In the genomic region with DNA sequence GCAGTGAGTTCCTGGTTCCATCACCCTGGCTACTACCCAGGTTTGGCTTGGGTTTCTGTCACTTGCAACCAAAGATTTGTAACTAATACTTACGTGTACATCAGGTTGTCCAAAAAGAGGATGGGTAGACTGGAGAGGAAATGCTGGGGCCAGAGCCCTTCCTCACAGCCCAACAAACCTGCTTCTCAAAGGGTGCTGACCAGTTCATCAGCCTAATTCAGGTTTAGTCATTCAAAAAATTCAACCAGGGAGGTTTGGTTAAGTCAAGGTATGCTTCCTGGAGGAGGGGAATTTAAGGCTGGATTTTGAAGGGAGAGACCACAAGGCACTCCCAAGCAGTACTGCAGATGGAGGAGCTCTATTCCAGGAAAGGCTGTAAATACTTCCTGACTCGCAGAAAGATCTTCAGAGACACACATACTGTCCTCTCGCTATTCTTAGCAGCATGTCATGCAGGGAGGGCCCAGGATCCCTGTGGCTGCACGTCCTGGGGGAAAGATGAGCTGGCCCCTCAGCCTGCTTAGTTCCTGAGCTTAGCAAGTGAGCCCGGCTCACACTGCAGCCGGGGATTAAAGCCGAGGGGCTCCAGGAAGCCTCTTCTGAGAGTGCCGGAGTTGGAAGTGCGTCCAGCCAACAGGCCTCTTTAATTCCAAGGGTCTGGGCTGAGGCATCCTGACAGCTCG, we compare ENCODE assay signal across 17 cellular contexts. TPM values are rescaled to one million over a fixed set of nuclear protein-coding genes. Genes with fewer than 3 reads are reported as not detected.
DNase-seq lines count a peak whose midpoint lies in the region; ATAC-seq and TF ChIP-seq lines count a peak whose summit lies in the region.
"Had no signal": no experiment of that assay in that cellular context is flagged by ENCODE, and none has a peak within 500 bp of the region (broad histone marks: within the 10 kb centered on the region; RNA-seq: fewer than 3 reads in every experiment).

No MANE protein-coding gene starts in this region.

- no peaks in the 10 kb centered on the region; the same call in 1 of the 2 replicates for H3K9me3 ChIP-seq in SJCRH30 (replicated peaks)
- H3K9me3 ChIP-seq in gastrocnemius medialis = no peaks in the 10 kb centered on the region

- no peaks in the 10 kb centered on the region for H3K79me2 ChIP-seq in GM23338 (replicated peaks; ENCODE audit: insufficient read depth)

- peak overlapping the region; percentile 56; the same call in 1 of the 2 replicates for H2AFZ ChIP-seq in GM23338

- DNase-seq in GM23338 (ENCODE audit: low spot score) = no peak
- peak; percentile 29 to 54 for DNase-seq in SJCRH30
- DNase-seq in foreskin keratinocyte = peak in 1 of 2 donors; percentile 16
- DNase-seq in gastrocnemius medialis = peak; percentile 90 to 95
- DNase-seq in NCI-H2107 (lab: John Stamatoyannopoulos, UW) = no peak
- no peak for DNase-seq in DMS79 (lab: John Stamatoyannopoulos, UW)
- DNase-seq: activated CD4-positive, alpha-beta T cell treated with anti-CD3 and anti-CD28 coated beads, Interleukin-2, amount 50 U/mL, for 48 hours; amniotic stem cell; hippocampal formation; NCI-H1436 treated with DMSO at 0.1 percent for 48 hours; NCI-H446; stimulated activated CD4-positive, alpha-beta T cell treated with anti-CD3 and anti-CD28 coated beads, Interleukin-15, amount 100 ng/mL, for 24 hours had no signal

- H3K9me2 ChIP-seq in GM23338 (ENCODE audit: insufficient read depth) = no peaks in the 10 kb centered on the region

- H3K27ac Mint-ChIP-seq in GM23338 = no peak overlapping the region
- H3K27ac Mint-ChIP-seq: activated T-helper 1 cell treated with anti-CD3 and anti-CD28 coated beads, Interleukin-12 subunit alpha, Interleukin-12 subunit beta, Interleukin-2, Interleukin-4 antibody, amounts not matched to agents 30 ng/mL and 10 ng/mL and 1 ng/mL, durations not matched to agents 14 hours and 24 hours and 36 hours had no signal

- peak; percentile 80 to 85 for TF ChIP-seq POLR2A in gastrocnemius medialis (IDR thresholded peaks at IDR 0.05)

- H3K4me3 ChIP-seq in GM23338 (no peak overlapping the region), SJCRH30 (peak overlapping the region; percentile 1; the same call in 1 of the 2 replicates), gastrocnemius medialis (peak overlapping the region in 2 of 4 donors; percentile 19 to 27)
- H3K4me3 ChIP-seq: BLaER1 treated with 17β-estradiol and CSF1 and Interleukin-3, amounts not matched to agents 10 nM and 100 nM; coronary artery; SK-N-MC had no signal

- peaks cover 4% of the 10 kb centered on the region; the same call in 2 of the 3 replicates for H3K36me3 Mint-ChIP-seq in GM23338 (ENCODE audit: low read depth)

- H4K20me1 ChIP-seq in GM23338 (replicated peaks; ENCODE audit: insufficient read depth) = no peaks in the 10 kb centered on the region
- H4K20me1 ChIP-seq: BLaER1 treated with 17β-estradiol and CSF1 and Interleukin-3, amounts not matched to agents 10 nM and 100 nM had no signal

- TF ChIP-seq CTCF in GM23338 (conservative IDR thresholded peaks at IDR 0.05; ENCODE audit: low read depth in 2 of 2) (no peak), foreskin keratinocyte (conservative IDR thresholded peaks at IDR 0.05) (no peak), gastrocnemius medialis (IDR thresholded peaks at IDR 0.05 in 4 of 5, conservative IDR thresholded peaks at IDR 0.05 in 1 of 5) (no peak)

- H3K27me3 ChIP-seq in GM23338 (ENCODE audit: insufficient read depth) = no peaks in the 10 kb centered on the region
- H3K27me3 ChIP-seq in SJCRH30 = no peaks in the 10 kb centered on the region
- no peaks in the 10 kb centered on the region for H3K27me3 ChIP-seq in foreskin keratinocyte
- H3K27me3 ChIP-seq in gastrocnemius medialis = no peaks in the 10 kb centered on the region
- H3K27me3 ChIP-seq: BLaER1 treated with 17β-estradiol and CSF1 and Interleukin-3, amounts not matched to agents 10 nM and 100 nM had no signal

- H3K4me3 Mint-ChIP-seq in GM23338 = no peak overlapping the region
- H3K4me3 Mint-ChIP-seq: activated T-helper 1 cell treated with anti-CD3 and anti-CD28 coated beads, Interleukin-12 subunit alpha, Interleukin-12 subunit beta, Interleukin-2, Interleukin-4 antibody, amounts not matched to agents 30 ng/mL and 10 ng/mL and 1 ng/mL, durations not matched to agents 14 hours and 24 hours and 36 hours had no signal

- H3K9me3 Mint-ChIP-seq in GM23338 = peaks cover 15% of the 10 kb centered on the region; the same call in 2 of the 3 replicates
- H3K9me3 Mint-ChIP-seq: activated T-helper 1 cell treated with anti-CD3 and anti-CD28 coated beads, Interleukin-12 subunit alpha, Interleukin-12 subunit beta, Interleukin-2, Interleukin-4 antibody, amounts not matched to agents 30 ng/mL and 10 ng/mL and 1 ng/mL, durations not matched to agents 14 hours and 24 hours and 36 hours had no signal

- H3K27ac ChIP-seq in GM23338 (ENCODE audit: low read depth) (no peak overlapping the region), SJCRH30 (no peak overlapping the region), foreskin keratinocyte (peak overlapping the region; percentile 29), gastrocnemius medialis (peak overlapping the region; percentile 89 to 99 (median 96))
- H3K27ac ChIP-seq: BLaER1 treated with 17β-estradiol and CSF1 and Interleukin-3, amounts not matched to agents 10 nM and 100 nM; coronary artery; SK-N-MC had no signal

- in situ Hi-C loops in gastrocnemius medialis (cut with MboI; ENCODE audit: low sequenced_read_pairs in 4 of 4) = no loop called here

- intact Hi-C loops in gastrocnemius medialis (cut with DNase I; ENCODE audit: low total_unique reads) = loop anchor here (2.0 to 5.0 kb wide), 2 partner anchors 72 to 265 kb away; no protein-coding TSS in a partner anchor

- H3K27me3 Mint-ChIP-seq in GM23338 (ENCODE audit: insufficient read depth, low read depth, poor library complexity) = no peaks in the 10 kb centered on the region

- no peaks in the 10 kb centered on the region for H3F3A ChIP-seq in GM23338 (replicated peaks; ENCODE audit: low read depth)

- no peaks in the 10 kb centered on the region for H3K4me1 Mint-ChIP-seq in GM23338

- H3K4me1 ChIP-seq in GM23338 (ENCODE audit: insufficient read depth) (no peaks in the 10 kb centered on the region), SJCRH30 (peaks cover 5% of the 10 kb centered on the region; the same call in 1 of the 2 replicates), foreskin keratinocyte (peaks cover 30% of the 10 kb centered on the region), gastrocnemius medialis (peaks cover 59 to 67% of the 10 kb centered on the region in 2 donors)

- H3K4me2 ChIP-seq in GM23338 = no peak overlapping the region

- H3K36me3 ChIP-seq in GM23338 (ENCODE audit: insufficient read depth) (no peaks in the 10 kb centered on the region), SJCRH30 (no peaks in the 10 kb centered on the region), gastrocnemius medialis (no peaks in the 10 kb centered on the region)
- H3K36me3 ChIP-seq: BLaER1 treated with 17β-estradiol and CSF1 and Interleukin-3, amounts not matched to agents 10 nM and 100 nM had no signal

- no peak; the same call in 2 of the 3 replicates for ATAC-seq in GM23338
- no peak for ATAC-seq in foreskin keratinocyte
- ATAC-seq in gastrocnemius medialis = peak; percentile 79 to 84
- ATAC-seq in HG03378 (IDR thresholded peaks at IDR 0.05; ENCODE audit: unreplicated experiment) = no peak

TF ChIP-seq in GM23338, 12 proteins besides CTCF, POLR2A, EP300 and RAD21 (continues in another document):
- TF ChIP-seq EZH2phosphoT487 (IDR thresholded peaks at IDR 0.05; ENCODE audit: unreplicated experiment) (no peak), ZNF114 (CRISPR knock-in tag; IDR thresholded peaks at IDR 0.05) (no peak)

RNA-seq across cellular contexts. Expression of a gene that starts 40.0 kb away (rescaled TPM):
- total RNA-seq in GM23338 (2014; rRNA removed; shearing (Covaris generic)) = 52.7 and 56.4 TPM in 2 replicates
- polyA plus RNA-seq in GM23338 (2016; fragmentation: Nextera tagmentation; extraction: Ambion mirVana) (30.0 and 30.1 TPM in 2 replicates), foreskin keratinocyte (29.4 and 31.0 TPM in 2 replicates)
- total RNA-seq in SJCRH30 (2014; rRNA removed; shearing (Covaris generic)) = 87.6 and 90.4 TPM in 2 replicates
- total RNA-seq in foreskin keratinocyte (30.6 and 30.8 TPM in 2 replicates), gastrocnemius medialis (1,000 to 10,000 TPM; 1,150 to 2,167 (median 1,736) TPM)

Comparison
In these comparisons a context has a peak if more than half of its experiments do, and no peak if none do; other contexts are left out.
1. ATAC-seq: peak in gastrocnemius medialis (2 of 2); none in GM23338 (single experiment), foreskin keratinocyte (single experiment) and HG03378 (single experiment).
2. DNase-seq: peak in SJCRH30 (2 of 2) and gastrocnemius medialis (2 of 2); none in GM23338 (single experiment), NCI-H2107 (single experiment) and DMS79 (single experiment).
3. H3K27ac ChIP-seq: peak in foreskin keratinocyte (single experiment) and gastrocnemius medialis (4 of 4); none in GM23338 (single experiment) and SJCRH30 (single experiment).
4. RNA of a gene that starts 40.0 kb away (total RNA-seq): 1,150 to 2,167 TPM in gastrocnemius medialis; 87.6 to 90.4 TPM in SJCRH30, 52.7 to 56.4 TPM in GM23338 and 30.6 to 30.8 TPM in foreskin keratinocyte; every median in the first group is over 10 times any median in the second.